22 cellular contexts compared by ENCODE assay signal in genomic region chr6:117425431-117426153, GRCh38. TPM values are rescaled to one million over a fixed set of nuclear protein-coding genes. Genes with fewer than 3 reads are reported as not detected.
DNase-seq lines count a peak whose midpoint lies in the region; ATAC-seq, FAIRE-seq and TF ChIP-seq lines count a peak whose summit lies in the region.
"Had no signal": no experiment of that assay in that cellular context is flagged by ENCODE, and none has a peak within 500 bp of the region (broad histone marks: within the 10 kb centered on the region; RNA-seq: fewer than 3 reads in every experiment).

ROS1 (minus strand) TSS chr6:117425942; CDS start chr6:117425656, 286 bp downstream.

- H3K9me3 ChIP-seq in HepG2 (ENCODE audit: low read length) = no peaks in the 10 kb centered on the region
- no peaks in the 10 kb centered on the region for H3K9me3 ChIP-seq in right lobe of liver
- no peaks in the 10 kb centered on the region for H3K9me3 ChIP-seq in SK-N-SH
- no peaks in the 10 kb centered on the region for H3K9me3 ChIP-seq in lung (ENCODE audit: control insufficient read depth in 2 of 2, insufficient read depth in 1 of 2, low read length in 1 of 2)
- no peaks in the 10 kb centered on the region for H3K9me3 ChIP-seq in right cardiac atrium (ENCODE audit: control insufficient read depth, low read length)

- H3F3A ChIP-seq in SK-N-SH (replicated peaks; ENCODE audit: insufficient read depth) = no peaks in the 10 kb centered on the region

- H3K4me1 ChIP-seq in HepG2 (ENCODE audit: insufficient read depth, low read length) (no peaks in the 10 kb centered on the region), right lobe of liver (no peaks in the 10 kb centered on the region), SK-N-SH (ENCODE audit: control insufficient read depth in 1 of 2, insufficient read depth in 2 of 2, low read depth in 1 of 2, low read length in 1 of 2) (no peaks in the 10 kb centered on the region), lung (ENCODE audit: control insufficient read depth in 2 of 2, insufficient read depth in 2 of 2, low read length in 2 of 2) (no peaks in the 10 kb centered on the region), right cardiac atrium (ENCODE audit: control insufficient read depth, insufficient read depth, low read length) (no peaks in the 10 kb centered on the region)

- H3K4me2 ChIP-seq in HepG2 (ENCODE audit: low read depth, low read length) (no peak within 1 kb of the TSS), SK-N-SH (no peak within 1 kb of the TSS)
- H3K4me2 ChIP-seq: GM23338 had no signal

- ATAC-seq in HepG2 (no peak), right lobe of liver (no peak), lung (ENCODE audit: insufficient read depth, low FRiP score) (peak; percentile 86), HG02610 (IDR thresholded peaks at IDR 0.05; ENCODE audit: unreplicated experiment) (no peak), right cardiac atrium (no peak)
- ATAC-seq: activated CD4-positive, alpha-beta T cell treated with anti-CD3 and anti-CD28 coated beads for 36 hours; activated naive CD8-positive, alpha-beta T cell treated with anti-CD3 and anti-CD28 coated beads, Interleukin-2, amount 50 U/mL, for 24 hours; activated T-helper 17 cell treated with anti-CD3 and anti-CD28 coated beads, Interleukin-2, amount 50 U/mL, for 72 hours; GM23338 had no signal

- TF ChIP-seq RAD21 in HepG2 (CRISPR knock-in tag; IDR thresholded peaks at IDR 0.05) = no peak
- TF ChIP-seq RAD21 in SK-N-SH (IDR thresholded peaks at IDR 0.05; ENCODE audit: low read length) = no peak

- H3K36me3 ChIP-seq in HepG2 (replicated peaks in 1 of 2; ENCODE audit: control insufficient read depth in 1 of 2, insufficient read depth in 2 of 2, low read length in 2 of 2) (no peaks in the 10 kb centered on the region), right lobe of liver (no peaks in the 10 kb centered on the region), SK-N-SH (replicated peaks in 1 of 2; ENCODE audit: control insufficient read depth in 1 of 2, insufficient read depth in 2 of 2, low read length in 1 of 2) (no peaks in the 10 kb centered on the region), lung (ENCODE audit: control insufficient read depth in 2 of 2, insufficient read depth in 2 of 2, low read length in 2 of 2) (no peaks in the 10 kb centered on the region)

- in situ Hi-C loops in HepG2 (cut with HindIII; ENCODE audit: extremely low pct_ligation_motif_present, low pct_unique_long_range_greater_than_20kb) = no loop called here

- intact Hi-C loops in HepG2 (cut with micrococcal nuclease; ENCODE audit: unreplicated experiment) = no loop called here
- intact Hi-C loops in right lobe of liver (cut with DNase I) = no loop called here
- intact Hi-C loops in right cardiac atrium (cut with DNase I) = no loop called here

- POLR2A ChIA-PET in HepG2 (lab: Yijun Ruan, JAX) (no interaction called here), SK-N-SH (lab: Yijun Ruan, JAX) (no interaction called here)

- H4K20me1 ChIP-seq in HepG2 (ENCODE audit: insufficient read depth, low read length) (no peaks in the 10 kb centered on the region), SK-N-SH (ENCODE audit: insufficient read depth) (no peaks in the 10 kb centered on the region)

- H3K79me2 ChIP-seq in HepG2 (ENCODE audit: insufficient read depth, low read length) (no peaks in the 10 kb centered on the region), SK-N-SH (ENCODE audit: insufficient read depth) (no peaks in the 10 kb centered on the region)

- WGBS in HepG2 (ENCODE audit: low lambda C conversion rate) = 16% methylated on average over 6 of the region's 6 CpGs
- 50% methylated on average over 6 of the region's 6 CpGs for WGBS in right lobe of liver (ENCODE audit: insufficient coverage, low coverage, low lambda C conversion rate, missing lambda C conversion rate)
- 14% methylated on average over 6 of the region's 6 CpGs for WGBS in SK-N-SH (ENCODE audit: low lambda C conversion rate)
- WGBS in lung, 2 donors = 50 to 74% methylated on average over 6 of the region's 6 CpGs
- WGBS in right cardiac atrium = 63% methylated on average over 6 of the region's 6 CpGs

- TF ChIP-seq CTCF in HepG2 (CRISPR knock-in tag; IDR thresholded peaks at IDR 0.05) (no peak), right lobe of liver (IDR thresholded peaks at IDR 0.05) (no peak), SK-N-SH (IDR thresholded peaks at IDR 0.05) (no peak), lung (IDR thresholded peaks at IDR 0.05; ENCODE audit: control extremely low read depth, extremely low read depth) (no peak)

- H3K9ac ChIP-seq in HepG2 (ENCODE audit: insufficient read depth, low read depth, low read length) = no peak within 1 kb of the TSS
- H3K9ac ChIP-seq in SK-N-SH = no peak within 1 kb of the TSS

- H3K9me2 ChIP-seq in SK-N-SH = no peaks in the 10 kb centered on the region

- DNase-seq in HepG2 (ENCODE audit: low spot score) (no peak), right lobe of liver (no peak), SK-N-SH (no peak), lung (ENCODE audit: low spot score) (no peak), ureter (ENCODE audit: low spot score) (no peak), right cardiac atrium (no peak), UCSD-AML1 (lab: John Stamatoyannopoulos, UW; ENCODE audit: unreplicated experiment) (no peak)
- DNase-seq: activated CD4-positive, alpha-beta T cell treated with anti-CD3 and anti-CD28 coated beads for 36 hours; activated naive CD8-positive, alpha-beta T cell treated with anti-CD3 and anti-CD28 coated beads, Interleukin-2, amount 50 U/mL, for 24 hours; DMS153; foreskin melanocyte; MM.1S; NCI-H2107; NCI-H526; stimulated activated CD4-positive, alpha-beta T cell treated with anti-CD3 and anti-CD28 coated beads, Interleukin-4, amount 100 ng/mL, for 1 hour had no signal

- TF ChIP-seq POLR2A in HepG2 (IDR thresholded peaks at IDR 0.05; ENCODE audit: insufficient read depth in 1 of 2, low read depth in 2 of 2, low read length in 2 of 2) = no peak
- TF ChIP-seq POLR2A in right lobe of liver (IDR thresholded peaks at IDR 0.05) = no peak

- no peak for FAIRE-seq in HepG2 (lab: Jason Lieb, UNC)
- FAIRE-seq: A204.1 had no signal

- TF ChIP-seq EP300 in HepG2 (IDR thresholded peaks at IDR 0.05; ENCODE audit: low read depth in 2 of 2, low read length in 2 of 2) (no peak), HepG2 (CRISPR knock-in tag; IDR thresholded peaks at IDR 0.05; ENCODE audit: borderline replicate concordance) (no peak), SK-N-SH (IDR thresholded peaks at IDR 0.05; ENCODE audit: borderline replicate concordance in 1 of 2, low read depth in 1 of 2, low read length in 1 of 2) (no peak)

- H2AFZ ChIP-seq in HepG2 (ENCODE audit: low read length) = peak within 1 kb of the TSS; percentile 52
- peak within 1 kb of the TSS; percentile 75 for H2AFZ ChIP-seq in SK-N-SH (ENCODE audit: low read depth)
- H2AFZ ChIP-seq: GM23338 had no signal

- H3K27me3 ChIP-seq in HepG2 (ENCODE audit: control insufficient read depth in 1 of 2, insufficient read depth in 2 of 2, low read length in 2 of 2) (no peaks in the 10 kb centered on the region), right lobe of liver (no peaks in the 10 kb centered on the region), SK-N-SH (ENCODE audit: insufficient read depth) (no peaks in the 10 kb centered on the region; the same call in 1 of the 2 replicates), lung (ENCODE audit: control insufficient read depth, insufficient read depth) (no peaks in the 10 kb centered on the region), right cardiac atrium (ENCODE audit: control insufficient read depth, insufficient read depth) (no peaks in the 10 kb centered on the region)

- H3K4me3 ChIP-seq in HepG2 (replicated peaks in 1 of 3; ENCODE audit: insufficient read depth in 1 of 3, low read depth in 2 of 3, low read length in 3 of 3) (no peak within 1 kb of the TSS), right lobe of liver (no peak within 1 kb of the TSS), SK-N-SH (ENCODE audit: low read depth in 2 of 2, low read length in 1 of 2) (no peak within 1 kb of the TSS), lung (no peak within 1 kb of the TSS), right cardiac atrium (ENCODE audit: low read length) (no peak within 1 kb of the TSS)
- H3K4me3 ChIP-seq: GM23338 had no signal

- CTCF ChIA-PET in HepG2 (lab: Yijun Ruan, JAX; ENCODE audit: low intra/inter-chr PET ratio, low total read pairs) (no interaction called here), SK-N-SH (lab: Yijun Ruan, JAX) (interaction anchor here (0.5 to 2.5 kb wide), 4 partner anchors 16 to 187 kb away, joined by 3 to 5 read pairs (median 4); no protein-coding TSS in a partner anchor)

- H3K27ac ChIP-seq in HepG2 (ENCODE audit: extremely low read length, insufficient read depth, low read length) (no peak within 1 kb of the TSS), right lobe of liver (no peak within 1 kb of the TSS), SK-N-SH (ENCODE audit: low read depth in 2 of 2, low read length in 1 of 2) (no peak within 1 kb of the TSS), lung (ENCODE audit: low read depth in 1 of 2, low read length in 1 of 2) (no peak within 1 kb of the TSS), right cardiac atrium (ENCODE audit: low read length) (no peak within 1 kb of the TSS)
- H3K27ac ChIP-seq: epithelial cell of prostate had no signal

- BruUV-seq in HepG2 (replicated peaks; lab: Mats Ljungman, UMichigan) = no TSS peak

RNA-seq across cellular contexts. Expression of gene ROS1, which starts in this region (rescaled TPM):
- not detected in 2 replicates for total RNA-seq in HepG2 (2016; rRNA removed; fragmentation: Illumina TruSeq; extraction: Trizol)
- total RNA-seq in HepG2 (2016; cell fraction: cytosol; rRNA removed; fragmentation: Illumina TruSeq; extraction: Trizol; ENCODE audit: low read depth) = not detected in 2 replicates
- total RNA-seq in HepG2 (2016; cell fraction: insoluble cytoplasmic fraction; rRNA removed; fragmentation: Illumina TruSeq; extraction: Trizol) = 0.02 TPM in 1 of 2 replicates, not detected in the other
- not detected in 2 replicates for total RNA-seq in HepG2 (2016; cell fraction: membrane; rRNA removed; fragmentation: Illumina TruSeq; extraction: Trizol)
- total RNA-seq in HepG2 (2016; cell fraction: nucleus; rRNA removed; fragmentation: Illumina TruSeq; extraction: Trizol) = not detected in 2 replicates
- polyA plus RNA-seq in HepG2 (2011; rRNA removed) = not detected in 2 replicates
- not detected in 2 replicates for polyA plus RNA-seq in HepG2 (2011; cell fraction: cytosol; rRNA removed)
- polyA plus RNA-seq in HepG2 (2011; cell fraction: nucleus; rRNA removed) = 0.02 TPM in 1 of 2 replicates, not detected in the other
- not detected in 2 replicates for polyA plus RNA-seq in HepG2 (2012)
- not detected in 2 replicates for polyA plus RNA-seq in HepG2 (2016; cell fraction: cytosol; fragmentation: Illumina TruSeq; extraction: Trizol; ENCODE audit: low read depth)
- not detected in 2 replicates for polyA plus RNA-seq in HepG2 (2016; cell fraction: insoluble cytoplasmic fraction; fragmentation: Illumina TruSeq; extraction: Trizol; ENCODE audit: low read depth)
- polyA plus RNA-seq in HepG2 (2016; cell fraction: membrane; fragmentation: Illumina TruSeq; extraction: Trizol; ENCODE audit: low read depth) = not detected in 2 replicates
- polyA plus RNA-seq in HepG2 (2016; cell fraction: nucleus; fragmentation: Illumina TruSeq; extraction: Trizol; ENCODE audit: insufficient read depth, low read depth) = not detected in 2 replicates
- polyA minus RNA-seq in HepG2 (2011; rRNA and poly(A)+ RNA removed; ENCODE audit: low replicate concordance) = not detected in 2 replicates
- not detected in 2 replicates for polyA minus RNA-seq in HepG2 (2011; cell fraction: cytosol; rRNA and poly(A)+ RNA removed)
- under 0.01 TPM in 1 of 2 replicates, not detected in the other for polyA minus RNA-seq in HepG2 (2011; cell fraction: nucleus; rRNA and poly(A)+ RNA removed)
- total RNA-seq in right lobe of liver = under 1 TPM in 3 of 6 experiments, not detected in 3; 0.07 to 0.12 (median 0.07) TPM
- 1.8 and 2.0 TPM in 2 replicates for polyA plus RNA-seq in SK-N-SH (2012; rRNA removed)
- 1.5 and 1.8 TPM in 2 replicates for polyA plus RNA-seq in SK-N-SH (2012; cell fraction: cytosol; rRNA removed)
- polyA plus RNA-seq in SK-N-SH (2012; cell fraction: nucleus; rRNA removed) = 3.8 and 7.4 TPM in 2 replicates
- 100 to 1,000 TPM in 1 of 2 donors, 10 to 100 TPM in 1; 73.7 to 263 TPM for total RNA-seq in lung
- polyA plus RNA-seq in lung = 10 to 100 TPM; 15.5 to 45.0 TPM
- total RNA-seq in ureter = 0.05 TPM
- under 1 TPM; 0.03 to 0.14 (median 0.09) TPM for total RNA-seq in right cardiac atrium
- polyA plus RNA-seq in right cardiac atrium = 0.02 TPM
- total RNA-seq: activated CD4-positive, alpha-beta T cell treated with anti-CD3 and anti-CD28 coated beads for 36 hours; activated T-helper 17 cell treated with anti-CD3 and anti-CD28 coated beads, Interleukin-2, amount 50 U/mL, for 72 hours; dermis microvascular lymphatic vessel endothelial cell; GM23338; omental fat pad had no signal
- polyA plus RNA-seq: GM23338 had no signal

Comparison
In these comparisons a context has a peak if more than half of its experiments do, and no peak if none do; other contexts are left out.
1. RNA of gene ROS1 (total RNA-seq): 73.7 to 263 TPM in lung; 0.03 to 0.14 TPM in right cardiac atrium, 0.07 to 0.12 TPM in right lobe of liver, 0.05 TPM in ureter (single experiment) and 0.02 TPM in HepG2; every median in the first group is over 10 times any median in the second.